ENCODE assay signal across 9 cellular contexts in the genomic region with DNA sequence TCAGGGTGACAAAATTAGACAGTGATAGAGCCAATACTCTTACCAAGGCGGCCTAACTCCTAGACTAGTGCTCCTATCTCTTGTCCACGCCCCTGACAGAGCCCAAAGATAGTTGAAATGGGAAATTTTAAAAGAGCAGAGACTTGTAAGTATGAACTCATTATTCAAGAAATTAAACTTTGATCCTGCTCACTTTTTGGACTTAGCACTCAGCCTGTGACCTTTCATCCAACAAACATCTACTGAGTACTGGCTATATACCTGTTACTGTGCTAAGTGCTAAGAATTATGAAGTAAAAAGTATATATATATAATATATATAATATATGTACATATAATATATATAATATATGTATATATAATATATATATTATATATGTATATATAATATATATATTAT. TPM values are rescaled to one million over a fixed set of nuclear protein-coding genes. Genes with fewer than 3 reads are reported as not detected.
DNase-seq lines count a peak whose midpoint lies in the region; ATAC-seq and TF ChIP-seq lines count a peak whose summit lies in the region.
"Had no signal": no experiment of that assay in that cellular context is flagged by ENCODE, and none has a peak within 500 bp of the region (broad histone marks: within the 10 kb centered on the region; RNA-seq: fewer than 3 reads in every experiment).

No MANE protein-coding gene starts in this region.

- peaks cover 11% of the 10 kb centered on the region for H3K36me3 Mint-ChIP-seq in activated naive CD4-positive, alpha-beta T cell treated with anti-CD3 and anti-CD28 coated beads for 36 hours (ENCODE audit: low read depth)

- CTCF ChIA-PET in activated naive CD4-positive, alpha-beta T cell treated with anti-CD3 and anti-CD28 coated beads for 36 hours (lab: Charles Lee) = no interaction called here
- CTCF ChIA-PET in HEK293T (lab: Yijun Ruan, JAX) = no interaction called here

- ATAC-seq in HG02970 (IDR thresholded peaks at IDR 0.05; ENCODE audit: low FRiP score, unreplicated experiment) = no peak

- H3K9me3 ChIP-seq in tibial nerve = no peaks in the 10 kb centered on the region

- H3K9me3 Mint-ChIP-seq in activated naive CD4-positive, alpha-beta T cell treated with anti-CD3 and anti-CD28 coated beads for 36 hours = no peaks in the 10 kb centered on the region

- 78 to 85% methylated on average over 2 of the region's 2 CpGs for WGBS in tibial nerve, 2 donors

- peaks cover 30% of the 10 kb centered on the region for H3K4me1 Mint-ChIP-seq in activated naive CD4-positive, alpha-beta T cell treated with anti-CD3 and anti-CD28 coated beads for 36 hours (ENCODE audit: low read depth)

- H3K4me3 Mint-ChIP-seq in activated naive CD4-positive, alpha-beta T cell treated with anti-CD3 and anti-CD28 coated beads for 36 hours = peak overlapping the region; percentile 97

- peaks cover 0 to 38% (median 0%) of the 10 kb centered on the region in 3 donors for H3K36me3 ChIP-seq in tibial nerve

- TF ChIP-seq CTCF in WI38 (IDR thresholded peaks at IDR 0.05; ENCODE audit: low read depth, low read length) (no peak), tibial nerve (IDR thresholded peaks at IDR 0.05) (no peak)

- no peak for TF ChIP-seq EP300 in tibial nerve (IDR thresholded peaks at IDR 0.05)

- peaks cover 3 to 38% (median 14%) of the 10 kb centered on the region in 4 donors for H3K4me1 ChIP-seq in tibial nerve

- TF ChIP-seq POLR2A in tibial nerve (IDR thresholded peaks at IDR 0.05) = no peak

- H3K27ac ChIP-seq in tibial nerve (peak overlapping the region in 3 of 4 donors; percentile 89 to 95 (median 90)), substantia nigra (ENCODE audit: low read depth, low read length, poor library complexity, severe bottlenecking) (no peak overlapping the region)

- POLR2A ChIA-PET in HEK293T (lab: Yijun Ruan, JAX) = no interaction called here

- H3K4me3 ChIP-seq in WI38 (ENCODE audit: low read depth, low read length) (peak overlapping the region; percentile 89), tibial nerve (peak overlapping the region in 1 of 4 donors; percentile 91)

- intact Hi-C loops in activated naive CD4-positive, alpha-beta T cell treated with anti-CD3 and anti-CD28 coated beads for 36 hours (cut with micrococcal nuclease) = no loop called here

- H3K27me3 Mint-ChIP-seq in activated naive CD4-positive, alpha-beta T cell treated with anti-CD3 and anti-CD28 coated beads for 36 hours (ENCODE audit: low read depth) = no peaks in the 10 kb centered on the region

- no peaks in the 10 kb centered on the region for H3K27me3 ChIP-seq in tibial nerve

- DNase-seq in activated naive CD4-positive, alpha-beta T cell treated with anti-CD3 and anti-CD28 coated beads for 36 hours = no peak
- no peak for DNase-seq in activated naive CD4-positive, alpha-beta T cell (lab: John Stamatoyannopoulos, UW)
- DNase-seq in kidney tubule cell (ENCODE audit: low spot score) (peak; percentile 16), tibial nerve (ENCODE audit: low spot score in 2 of 2) (no peak), HEK293T (ENCODE audit: extremely low spot score) (no peak), substantia nigra (lab: John Stamatoyannopoulos, UW) (no peak)
- DNase-seq: activated CD4-positive, CD25-positive, alpha-beta regulatory T cell had no signal

- H3K27ac Mint-ChIP-seq in activated naive CD4-positive, alpha-beta T cell treated with anti-CD3 and anti-CD28 coated beads for 36 hours = no peak overlapping the region

TF ChIP-seq in HEK293T, 16 proteins besides CTCF, POLR2A, EP300 and RAD21:
- TF ChIP-seq NFRKB (IDR thresholded peaks at IDR 0.05) (no peak), CTBP1 (IDR thresholded peaks at IDR 0.05; ENCODE audit: borderline replicate concordance) (no peak), FOXM1 (IDR thresholded peaks at IDR 0.05; ENCODE audit: borderline replicate concordance) (no peak), L3MBTL2 (conservative IDR thresholded peaks at IDR 0.05) (no peak), FOXK2 (IDR thresholded peaks at IDR 0.05) (no peak)
- TF ChIP-seq, protein P1, sequence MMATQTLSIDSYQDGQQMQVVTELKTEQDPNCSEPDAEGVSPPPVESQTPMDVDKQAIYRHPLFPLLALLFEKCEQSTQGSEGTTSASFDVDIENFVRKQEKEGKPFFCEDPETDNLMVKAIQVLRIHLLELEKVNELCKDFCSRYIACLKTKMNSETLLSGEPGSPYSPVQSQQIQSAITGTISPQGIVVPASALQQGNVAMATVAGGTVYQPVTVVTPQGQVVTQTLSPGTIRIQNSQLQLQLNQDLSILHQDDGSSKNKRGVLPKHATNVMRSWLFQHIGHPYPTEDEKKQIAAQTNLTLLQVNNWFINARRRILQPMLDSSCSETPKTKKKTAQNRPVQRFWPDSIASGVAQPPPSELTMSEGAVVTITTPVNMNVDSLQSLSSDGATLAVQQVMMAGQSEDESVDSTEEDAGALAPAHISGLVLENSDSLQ (IDR thresholded peaks at IDR 0.05) = no peak

RNA-seq across cellular contexts. Expression of gene INVS, which starts 1.2 kb away (rescaled TPM):
- 1 to 10 TPM; 5.7 to 7.3 TPM for total RNA-seq in activated naive CD4-positive, alpha-beta T cell treated with anti-CD3 and anti-CD28 coated beads for 36 hours
- total RNA-seq in tibial nerve = 10 to 100 TPM; 28.0 to 42.6 (median 35.6) TPM

RNA-seq across cellular contexts. Expression of gene ERP44, which starts 1.5 kb away (rescaled TPM):
- 1 to 10 TPM; 9.1 to 9.5 TPM for total RNA-seq in activated naive CD4-positive, alpha-beta T cell treated with anti-CD3 and anti-CD28 coated beads for 36 hours
- total RNA-seq in tibial nerve = 10 to 100 TPM; 10.9 to 16.0 (median 13.4) TPM
